1 cellular context compared by ENCODE assay signal in the genomic region with DNA sequence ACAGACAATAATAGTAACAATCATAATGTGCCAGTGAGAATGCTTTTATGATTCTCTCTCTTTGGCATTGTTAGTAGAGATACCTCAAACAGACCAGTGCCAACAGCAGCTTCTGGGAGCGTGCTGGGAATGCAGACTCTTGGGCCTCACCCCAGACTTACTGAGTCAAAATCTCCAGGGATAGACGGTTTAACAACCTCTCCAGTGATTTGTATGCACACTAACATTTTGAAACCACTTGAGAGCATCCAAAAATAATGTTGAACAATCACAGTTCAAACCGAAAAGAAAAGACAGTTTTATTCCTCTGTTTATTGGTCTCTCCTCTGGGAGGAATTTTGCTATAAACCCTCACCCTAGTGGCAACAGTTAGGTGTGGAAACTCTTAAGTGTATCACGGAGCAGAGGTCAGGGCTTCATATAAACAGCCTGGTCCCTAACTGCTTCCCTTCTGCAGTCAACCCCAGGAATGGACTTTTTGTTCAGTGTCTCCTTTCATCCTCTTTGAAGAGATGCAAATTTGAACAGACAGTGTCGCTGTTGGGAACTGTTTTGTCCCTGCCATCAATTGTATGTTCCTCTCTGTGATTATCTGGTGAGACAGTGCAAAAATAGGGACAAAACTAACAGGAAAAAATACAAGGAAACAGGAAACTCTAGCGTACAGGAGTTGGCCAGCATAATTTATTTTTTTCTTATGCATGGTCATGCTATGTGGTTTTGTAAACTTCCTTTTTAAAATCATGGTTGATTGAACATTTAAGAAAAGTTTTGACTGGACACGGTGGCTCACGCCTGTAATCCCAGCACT.
TF ChIP-seq lines count a peak whose summit lies in the region.

No MANE protein-coding gene starts in this region.

TF ChIP-seq in H1, 55 proteins besides CTCF, POLR2A, EP300 and RAD21:
- TF ChIP-seq, protein P1, sequence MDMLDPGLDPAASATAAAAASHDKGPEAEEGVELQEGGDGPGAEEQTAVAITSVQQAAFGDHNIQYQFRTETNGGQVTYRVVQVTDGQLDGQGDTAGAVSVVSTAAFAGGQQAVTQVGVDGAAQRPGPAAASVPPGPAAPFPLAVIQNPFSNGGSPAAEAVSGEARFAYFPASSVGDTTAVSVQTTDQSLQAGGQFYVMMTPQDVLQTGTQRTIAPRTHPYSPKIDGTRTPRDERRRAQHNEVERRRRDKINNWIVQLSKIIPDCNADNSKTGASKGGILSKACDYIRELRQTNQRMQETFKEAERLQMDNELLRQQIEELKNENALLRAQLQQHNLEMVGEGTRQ (IDR thresholded peaks at IDR 0.05; ENCODE audit: low read length): no peak
- TF ChIP-seq BACH1 (IDR thresholded peaks at IDR 0.05; ENCODE audit: low read length) (no peak), SIRT6 (IDR thresholded peaks at IDR 0.05; ENCODE audit: low read length) (no peak), SP4 (IDR thresholded peaks at IDR 0.05; ENCODE audit: low read length) (no peak), SIN3A (conservative IDR thresholded peaks at IDR 0.05 in 1 of 2, IDR thresholded peaks at IDR 0.05 in 1 of 2; ENCODE audit: low read depth in 1 of 2, low read length in 2 of 2) (no peak), POLR2AphosphoS5 (IDR thresholded peaks at IDR 0.05; ENCODE audit: low read depth, low read length) (no peak), EGR1 (IDR thresholded peaks at IDR 0.05; ENCODE audit: borderline replicate concordance, low read depth, low read length) (no peak), GTF2F1 (IDR thresholded peaks at IDR 0.05; ENCODE audit: borderline replicate concordance, low read depth, low read length) (no peak)
